Comparison of ENCODE assay signal across 10 cellular contexts in genomic region chr14:92785601-92786426, GRCh38. TPM values are rescaled to one million over a fixed set of nuclear protein-coding genes. Genes with fewer than 3 reads are reported as not detected.
DNase-seq lines count a peak whose midpoint lies in the region; ATAC-seq and TF ChIP-seq lines count a peak whose summit lies in the region.
"Had no signal": no experiment of that assay in that cellular context is flagged by ENCODE, and none has a peak within 500 bp of the region (broad histone marks: within the 10 kb centered on the region; RNA-seq: fewer than 3 reads in every experiment).

No MANE protein-coding gene starts in this region.

- peak overlapping the region; percentile 84 for H3K27ac ChIP-seq in right cardiac atrium (ENCODE audit: low read length)

- 43% methylated on average over 7 of the region's 7 CpGs for WGBS in right cardiac atrium

- H3K27ac Mint-ChIP-seq in WTC11: no peak overlapping the region
- peak overlapping the region; percentile 6 for H3K27ac Mint-ChIP-seq in stimulated activated naive B cell treated with anti-CD40 and anti-IgM and Interleukin-4, amounts not matched to agents 10 μg/mL and 1 μg/mL and 100 μg/mL, for 72 hours
- H3K27ac Mint-ChIP-seq: T-cell had no signal

- DNase-seq in HFF-Myc (ENCODE audit: extremely low read depth, low read depth) (peak; percentile 59), WTC11 (ENCODE audit: low spot score) (no peak), right cardiac atrium (peak; percentile 81 to 93 (median 86)), cortex of kidney (lab: John Stamatoyannopoulos, UW) (no peak), ureter (ENCODE audit: low spot score) (no peak), activated gamma-delta T cell (lab: John Stamatoyannopoulos, UW) (no peak)
- DNase-seq in stimulated activated naive B cell treated with anti-CD40 and anti-IgM and Interleukin-4, amounts not matched to agents 10 μg/mL and 1 μg/mL and 100 μg/mL, for 72 hours: no peak
- DNase-seq in activated naive CD4-positive, alpha-beta T cell treated with Interleukin-2 at 50 U/mL for 16 hours: no peak
- DNase-seq: posterior cingulate gyrus, T-cell had no signal

- H3K9me3 Mint-ChIP-seq in WTC11: peaks cover 35% of the 10 kb centered on the region
- peaks cover 11 to 14% of the 10 kb centered on the region in 2 donors for H3K9me3 Mint-ChIP-seq in stimulated activated naive B cell treated with anti-CD40 and anti-IgM and Interleukin-4, amounts not matched to agents 10 μg/mL and 1 μg/mL and 100 μg/mL, for 72 hours

- peaks cover 21% of the 10 kb centered on the region for H3K36me3 Mint-ChIP-seq in WTC11
- peaks cover 6 to 7% of the 10 kb centered on the region in 2 donors for H3K36me3 Mint-ChIP-seq in stimulated activated naive B cell treated with anti-CD40 and anti-IgM and Interleukin-4, amounts not matched to agents 10 μg/mL and 1 μg/mL and 100 μg/mL, for 72 hours

- H3K27me3 Mint-ChIP-seq in WTC11 (ENCODE audit: low read depth): peaks cover 18% of the 10 kb centered on the region
- H3K27me3 Mint-ChIP-seq in stimulated activated naive B cell treated with anti-CD40 and anti-IgM and Interleukin-4, amounts not matched to agents 10 μg/mL and 1 μg/mL and 100 μg/mL, for 72 hours: no peaks in the 10 kb centered on the region
- H3K27me3 Mint-ChIP-seq: T-cell had no signal

- H3K27me3 ChIP-seq in right cardiac atrium (ENCODE audit: control insufficient read depth, insufficient read depth): no peaks in the 10 kb centered on the region

- ATAC-seq in WTC11 (peak; percentile 52), right cardiac atrium (peak; percentile 88 to 91)
- peak; percentile 30 to 38 for ATAC-seq in stimulated activated naive B cell treated with anti-CD40 and anti-IgM and Interleukin-4, amounts not matched to agents 10 μg/mL and 1 μg/mL and 100 μg/mL, for 72 hours (replicated peaks)
- ATAC-seq: T-cell had no signal

- H3K4me1 ChIP-seq in right cardiac atrium (ENCODE audit: control insufficient read depth, insufficient read depth, low read length): no peaks in the 10 kb centered on the region

- CTCF ChIA-PET in WTC11 (lab: Charles Lee): interaction anchor here (1.0 kb wide), 2 partner anchors 44 to 71 kb away, joined by 3 to 5 read pairs; no protein-coding TSS in a partner anchor

- no peaks in the 10 kb centered on the region for H3K9me3 ChIP-seq in right cardiac atrium (ENCODE audit: control insufficient read depth, low read length)

- POLR2A ChIA-PET in WTC11 (lab: Charles Lee): no interaction called here

- peaks cover 10% of the 10 kb centered on the region for H3K4me1 Mint-ChIP-seq in WTC11
- H3K4me1 Mint-ChIP-seq in stimulated activated naive B cell treated with anti-CD40 and anti-IgM and Interleukin-4, amounts not matched to agents 10 μg/mL and 1 μg/mL and 100 μg/mL, for 72 hours: peaks cover 10 to 17% of the 10 kb centered on the region in 2 donors

- H3K4me3 ChIP-seq in HFF-Myc (replicated peaks; ENCODE audit: low read depth, low read length) (no peak overlapping the region), right cardiac atrium (ENCODE audit: low read length) (no peak overlapping the region)

- H3K4me3 Mint-ChIP-seq in WTC11: no peak overlapping the region
- no peak overlapping the region for H3K4me3 Mint-ChIP-seq in stimulated activated naive B cell treated with anti-CD40 and anti-IgM and Interleukin-4, amounts not matched to agents 10 μg/mL and 1 μg/mL and 100 μg/mL, for 72 hours
- H3K4me3 Mint-ChIP-seq: T-cell had no signal

- intact Hi-C loops in right cardiac atrium (cut with DNase I): loop anchor here in 2 of 4 donors (2.0 kb wide), 2 partner anchors 71 to 73 kb away; no protein-coding TSS in a partner anchor

- peak; percentile 19 for TF ChIP-seq CTCF in HFF-Myc (IDR thresholded peaks at IDR 0.05; ENCODE audit: low read depth, low read length, missing control alignments)
- no peak for TF ChIP-seq CTCF in WTC11 (IDR thresholded peaks at IDR 0.05)

TF ChIP-seq in WTC11, 78 proteins besides CTCF, POLR2A, EP300 and RAD21 (continues in another document):
- TF ChIP-seq MYBL2 (CRISPR knock-in tag; IDR thresholded peaks at IDR 0.05) (no peak), SOX15 (CRISPR knock-in tag; IDR thresholded peaks at IDR 0.05) (no peak), ZNF121 (CRISPR knock-in tag; IDR thresholded peaks at IDR 0.05) (no peak), ZNF317 (CRISPR knock-in tag; IDR thresholded peaks at IDR 0.05; ENCODE audit: borderline replicate concordance, low read depth) (no peak), ZBTB21 (CRISPR knock-in tag; IDR thresholded peaks at IDR 0.05; ENCODE audit: borderline replicate concordance) (no peak), AR (CRISPR knock-in tag; IDR thresholded peaks at IDR 0.05) (no peak), NFE2L1 (CRISPR knock-in tag; IDR thresholded peaks at IDR 0.05) (no peak), ZNF219 (CRISPR knock-in tag; IDR thresholded peaks at IDR 0.05; ENCODE audit: borderline replicate concordance) (no peak), PRRX2 (CRISPR knock-in tag; IDR thresholded peaks at IDR 0.05) (no peak), ZNF396 (CRISPR knock-in tag; IDR thresholded peaks at IDR 0.05; ENCODE audit: borderline replicate concordance) (no peak), ZNF532 (CRISPR knock-in tag; IDR thresholded peaks at IDR 0.05; ENCODE audit: borderline replicate concordance) (no peak), FOXP1 (CRISPR knock-in tag; IDR thresholded peaks at IDR 0.05; ENCODE audit: borderline replicate concordance) (no peak), NFATC4 (CRISPR knock-in tag; IDR thresholded peaks at IDR 0.05) (no peak), E2F5 (CRISPR knock-in tag; IDR thresholded peaks at IDR 0.05) (no peak), NFYB (CRISPR knock-in tag; conservative IDR thresholded peaks at IDR 0.05; ENCODE audit: low read depth) (no peak)

RNA-seq across cellular contexts. Expression of gene GOLGA5, which starts 8.3 kb away (rescaled TPM):
- total RNA-seq in WTC11 (2021): 23.8 to 27.0 TPM (median 25.0 TPM) in 3 replicates
- total RNA-seq in right cardiac atrium: 10 to 100 TPM; 21.0 to 26.7 (median 24.8) TPM
- polyA plus RNA-seq in right cardiac atrium: 22.9 TPM
- total RNA-seq in ureter: 33.2 TPM

RNA-seq across cellular contexts. Expression of gene LGMN, which starts 37.4 kb away (rescaled TPM):
- total RNA-seq in WTC11 (2021) (55.7 to 68.0 TPM (median 66.1 TPM) in 3 replicates), right cardiac atrium (10 to 100 TPM; 71.9 to 92.5 (median 89.2) TPM), ureter (100 TPM)
- polyA plus RNA-seq in right cardiac atrium: 56.2 TPM

Comparison
In these comparisons a context has a peak if more than half of its experiments do, and no peak if none do; other contexts are left out.
1. DNase-seq: peak in HFF-Myc (single experiment) and right cardiac atrium (3 of 3); none in WTC11 (single experiment), stimulated activated naive B cell treated with anti-CD40 and anti-IgM and Interleukin-4, amounts not matched to agents 10 μg/mL and 1 μg/mL and 100 μg/mL, for 72 hours (single experiment), cortex of kidney (single experiment), ureter (single experiment), activated naive CD4-positive, alpha-beta T cell treated with Interleukin-2 at 50 U/mL for 16 hours (single experiment) and activated gamma-delta T cell (single experiment).
2. ATAC-seq: peak in every context shown above with its lines; median percentile 90 in right cardiac atrium; 52 in WTC11; 34 in stimulated activated naive B cell treated with anti-CD40 and anti-IgM and Interleukin-4, amounts not matched to agents 10 μg/mL and 1 μg/mL and 100 μg/mL, for 72 hours.